Comparison of ENCODE assay signal across 39 cellular contexts in the genomic region with DNA sequence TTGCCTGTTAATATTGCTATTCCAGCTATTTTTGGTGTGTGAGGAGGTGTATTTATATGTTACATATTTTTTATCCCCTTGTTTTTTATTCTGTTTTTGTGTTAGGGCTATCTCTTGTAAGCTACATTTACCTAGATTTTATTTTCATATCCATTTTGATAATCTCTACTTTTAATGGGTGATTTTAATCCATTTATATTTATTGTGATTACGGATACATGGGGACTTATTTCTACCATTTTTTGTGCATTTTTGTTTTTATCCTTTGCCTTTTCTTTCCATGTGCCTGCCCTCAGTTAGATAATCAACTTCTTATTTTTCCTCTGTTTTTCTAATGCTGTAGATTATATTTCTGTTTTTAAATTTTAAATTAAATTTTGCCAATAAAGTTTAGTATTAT.
"Had no signal": no experiment of that assay in that cellular context is flagged by ENCODE, and none has a peak within 500 bp of the region (broad histone marks: within the 10 kb centered on the region; RNA-seq: fewer than 3 reads in every experiment).

No MANE protein-coding gene starts in this region.

- H3K36me3 ChIP-seq: adrenal gland, brain microvascular endothelial cell, breast epithelium had no signal

- ATAC-seq: activated naive CD4-positive, alpha-beta T cell treated with anti-CD3 and anti-CD28 coated beads, Interleukin-2, amount 50 U/mL, for 72 hours; activated naive CD8-positive, alpha-beta T cell treated with anti-CD3 and anti-CD28 coated beads, Interleukin-2, amount 50 U/mL, for 24 hours; activated T-cell treated with anti-CD3 and anti-CD28 coated beads, Interleukin-2, amount 50 U/mL, for 4 hours; activated T-cell treated with anti-CD3 and anti-CD28 coated beads, Interleukin-2, amount 50 U/mL, for 72 hours; activated T-helper 17 cell treated with anti-CD3 and anti-CD28 coated beads, Interleukin-2, amount 50 U/mL, for 72 hours; body of pancreas had no signal

- DNase-seq: activated effector memory CD4-positive, alpha-beta T cell treated with anti-CD3 and anti-CD28 coated beads, Interleukin-2, amount 50 U/mL, for 16 hours; activated effector memory CD4-positive, alpha-beta T cell treated with Interleukin-2 at 50 U/mL for 16 hours; activated gamma-delta T cell; activated gamma-delta T cell treated with Interleukin-2 at 50 U/mL for 16 hours; activated naive CD4-positive, alpha-beta T cell; activated naive CD4-positive, alpha-beta T cell treated with anti-CD3 and anti-CD28 coated beads for 36 hours; activated naive CD4-positive, alpha-beta T cell treated with anti-CD3 and anti-CD28 coated beads, Interleukin-2, amount 10 ng/mL, durations not matched to agents 7 days and 5 days; activated naive CD4-positive, alpha-beta T cell treated with anti-CD3 and anti-CD28 coated beads, Interleukin-2, amount 50 U/mL, for 16 hours; activated naive CD4-positive, alpha-beta T cell treated with Interleukin-2 at 50 U/mL for 16 hours; activated naive CD8-positive, alpha-beta T cell treated with anti-CD3 and anti-CD28 coated beads, Interleukin-2, amount 50 U/mL, for 24 hours; activated T-cell treated with anti-CD3 and anti-CD28 coated beads, Interleukin-2, amount 50 U/mL, for 1 hour; activated T-cell treated with anti-CD3 and anti-CD28 coated beads, Interleukin-2, amount 50 U/mL, for 24 hours; activated T-cell treated with anti-CD3 and anti-CD28 coated beads, Interleukin-2, amount 50 U/mL, for 4 hours; activated T-cell treated with anti-CD3 and anti-CD28 coated beads, Interleukin-2, amount 50 U/mL, for 48 hours; activated T-cell treated with anti-CD3 and anti-CD28 coated beads, Interleukin-2, amount 50 U/mL, for 72 hours; adrenal gland; amniotic stem cell; amygdala; anterior cingulate cortex; aorta; body of pancreas; brain microvascular endothelial cell; caudate nucleus; central memory CD4-positive, alpha-beta T cell; cerebellar nuclear complex had no signal

- H3K4me1 ChIP-seq: ascending aorta, breast epithelium had no signal

- H3K27me3 Mint-ChIP-seq: activated naive CD4-positive, alpha-beta T cell treated with anti-CD3 and anti-CD28 coated beads, Interleukin-2, amount 10 ng/mL, durations not matched to agents 7 days and 5 days; activated naive CD4-positive, alpha-beta T cell treated with anti-CD3 and anti-CD28 coated beads, Interleukin-2, amount 50 U/mL, for 24 hours; activated naive CD8-positive, alpha-beta T cell; activated naive CD8-positive, alpha-beta T cell treated with anti-CD3 and anti-CD28 coated beads, Interleukin-2, amount 50 U/mL, for 24 hours; activated T-cell treated with anti-CD3 and anti-CD28 coated beads, Interleukin-2, amount 50 U/mL, for 24 hours; activated T-helper 17 cell treated with anti-CD3 and anti-CD28 coated beads, Interleukin-2, amount 50 U/mL, for 72 hours; brain; central memory CD8-positive, alpha-beta T cell had no signal

- H3K9me3 ChIP-seq: adrenal gland, body of pancreas, breast epithelium had no signal

- H3K27ac ChIP-seq: adrenal gland, ascending aorta, body of pancreas, brain microvascular endothelial cell, cardiac muscle cell had no signal

- H3K9me3 Mint-ChIP-seq: activated naive CD4-positive, alpha-beta T cell treated with anti-CD3 and anti-CD28 coated beads, Interleukin-2, amount 50 U/mL, for 24 hours; activated T-helper 1 cell treated with anti-CD3 and anti-CD28 coated beads, Interleukin-12 subunit alpha, Interleukin-12 subunit beta, Interleukin-2, Interleukin-4 antibody, amounts not matched to agents 30 ng/mL and 10 ng/mL and 1 ng/mL, durations not matched to agents 14 hours and 24 hours and 36 hours; activated T-helper 17 cell treated with anti-CD3 and anti-CD28 coated beads, Interleukin-2, amount 50 U/mL, for 72 hours; central memory CD8-positive, alpha-beta T cell had no signal

- H3K27ac Mint-ChIP-seq: activated naive CD4-positive, alpha-beta T cell treated with anti-CD3 and anti-CD28 coated beads for 36 hours; activated naive CD4-positive, alpha-beta T cell treated with anti-CD3 and anti-CD28 coated beads, Interleukin-2, amount 10 ng/mL, durations not matched to agents 7 days and 5 days; activated naive CD4-positive, alpha-beta T cell treated with anti-CD3 and anti-CD28 coated beads, Interleukin-2, amount 50 U/mL, for 24 hours; activated naive CD4-positive, alpha-beta T cell treated with anti-CD3 and anti-CD28 coated beads, Interleukin-2, amount 50 U/mL, for 72 hours; activated naive CD8-positive, alpha-beta T cell; activated naive CD8-positive, alpha-beta T cell treated with anti-CD3 and anti-CD28 coated beads, Interleukin-2, amount 50 U/mL, for 24 hours; activated T-cell treated with anti-CD3 and anti-CD28 coated beads, Interleukin-2, amount 50 U/mL, for 24 hours; activated T-cell treated with anti-CD3 and anti-CD28 coated beads, Interleukin-2, amount 50 U/mL, for 72 hours; activated T-helper 1 cell treated with anti-CD3 and anti-CD28 coated beads, Interleukin-12 subunit alpha, Interleukin-12 subunit beta, Interleukin-2, Interleukin-4 antibody, amounts not matched to agents 30 ng/mL and 10 ng/mL and 1 ng/mL, durations not matched to agents 14 hours and 24 hours and 36 hours; activated T-helper 17 cell treated with anti-CD3 and anti-CD28 coated beads, Interleukin-2, amount 50 U/mL, for 72 hours; activated T-helper 2 cell treated with anti-CD3 and anti-CD28 coated beads, Interferon-gamma antibody, Interleukin-2, Interleukin-4, amounts not matched to agents 10 μg/mL and 5 μg/mL and 100 μg/mL, durations not matched to agents 14 hours and 24 hours and 36 hours; brain had no signal

- H3K4me3 Mint-ChIP-seq: activated naive CD4-positive, alpha-beta T cell treated with anti-CD3 and anti-CD28 coated beads for 36 hours; activated naive CD4-positive, alpha-beta T cell treated with anti-CD3 and anti-CD28 coated beads, Interleukin-2, amount 10 ng/mL, durations not matched to agents 7 days and 5 days; activated naive CD4-positive, alpha-beta T cell treated with anti-CD3 and anti-CD28 coated beads, Interleukin-2, amount 50 U/mL, for 24 hours; activated naive CD8-positive, alpha-beta T cell; activated naive CD8-positive, alpha-beta T cell treated with anti-CD3 and anti-CD28 coated beads, Interleukin-2, amount 50 U/mL, for 24 hours; activated T-cell treated with anti-CD3 and anti-CD28 coated beads, Interleukin-2, amount 50 U/mL, for 24 hours; activated T-cell treated with anti-CD3 and anti-CD28 coated beads, Interleukin-2, amount 50 U/mL, for 4 hours; activated T-cell treated with anti-CD3 and anti-CD28 coated beads, Interleukin-2, amount 50 U/mL, for 72 hours; activated T-helper 1 cell treated with anti-CD3 and anti-CD28 coated beads, Interleukin-12 subunit alpha, Interleukin-12 subunit beta, Interleukin-2, Interleukin-4 antibody, amounts not matched to agents 30 ng/mL and 10 ng/mL and 1 ng/mL, durations not matched to agents 14 hours and 24 hours and 36 hours; activated T-helper 17 cell treated with anti-CD3 and anti-CD28 coated beads, Interleukin-2, amount 50 U/mL, for 72 hours; brain; central memory CD8-positive, alpha-beta T cell had no signal

- FAIRE-seq: astrocyte, bronchial epithelial cell, colon had no signal

- H3K4me3 ChIP-seq: adrenal gland, ascending aorta, body of pancreas, breast epithelium, cardiac muscle cell had no signal

- H3K27me3 ChIP-seq: adrenal gland, ascending aorta, body of pancreas, brain microvascular endothelial cell, breast epithelium, cardiac muscle cell had no signal
